In genomic region chr18:74198453-74198852, GRCh38 we compare ENCODE assay signal across 21 cellular contexts.
"Had no signal": no experiment of that assay in that cellular context is flagged by ENCODE, and none has a peak within 500 bp of the region (broad histone marks: within the 10 kb centered on the region; RNA-seq: fewer than 3 reads in every experiment).

No MANE protein-coding gene starts in this region.

- H3K9me3 ChIP-seq: adrenal gland, breast epithelium, esophagus muscularis mucosa, gastroesophageal sphincter, heart right ventricle, prostate gland, right atrium auricular region had no signal

- DNase-seq: activated B cell treated with CpG ODN at 0.5 μM for 24 hours; activated CD4-positive, alpha-beta memory T cell treated with anti-CD3 and anti-CD28 coated beads for 36 hours; activated CD4-positive, alpha-beta T cell treated with anti-CD3 and anti-CD28 coated beads for 4 hours; activated gamma-delta T cell treated with Interleukin-2 at 50 U/mL for 16 hours; activated T-cell treated with anti-CD3 and anti-CD28 coated beads for 4 hours; adrenal gland; heart right ventricle; immature natural killer cell; stimulated activated CD4-positive, alpha-beta T cell treated with anti-CD3 and anti-CD28 coated beads, Interleukin-4, amount 100 ng/mL, for 1 hour had no signal

- H3K27ac Mint-ChIP-seq: activated CD4-positive, alpha-beta memory T cell treated with anti-CD3 and anti-CD28 coated beads for 36 hours; activated naive CD4-positive, alpha-beta T cell treated with anti-CD3 and anti-CD28 coated beads, Interleukin-2, amount 50 U/mL, for 72 hours; activated T-helper 1 cell treated with anti-CD3 and anti-CD28 coated beads, Interleukin-12 subunit alpha, Interleukin-12 subunit beta, Interleukin-2, Interleukin-4 antibody, amounts not matched to agents 30 ng/mL and 10 ng/mL and 1 ng/mL, durations not matched to agents 14 hours and 24 hours and 36 hours; stimulated activated memory B cell treated with anti-CD40 and anti-IgM and Interleukin-4, amounts not matched to agents 10 μg/mL and 1 μg/mL and 100 μg/mL, for 72 hours; T-helper 2 cell treated with Interferon-gamma antibody and Interleukin-4, amounts not matched to agents 5 μg/mL and 100 μg/mL, for 36 hours had no signal

- H3K4me3 Mint-ChIP-seq: activated B cell treated with CpG ODN at 0.5 μM for 24 hours; activated CD4-positive, alpha-beta memory T cell treated with anti-CD3 and anti-CD28 coated beads for 36 hours; activated T-helper 1 cell treated with anti-CD3 and anti-CD28 coated beads, Interleukin-12 subunit alpha, Interleukin-12 subunit beta, Interleukin-2, Interleukin-4 antibody, amounts not matched to agents 30 ng/mL and 10 ng/mL and 1 ng/mL, durations not matched to agents 14 hours and 24 hours and 36 hours; immature natural killer cell; neural crest cell; stimulated activated memory B cell treated with anti-CD40 and anti-IgM and Interleukin-4, amounts not matched to agents 10 μg/mL and 1 μg/mL and 100 μg/mL, for 72 hours; T-helper 2 cell treated with Interferon-gamma antibody and Interleukin-4, amounts not matched to agents 5 μg/mL and 100 μg/mL, for 36 hours had no signal

- H3K36me3 Mint-ChIP-seq: activated CD4-positive, alpha-beta memory T cell treated with anti-CD3 and anti-CD28 coated beads for 36 hours; activated naive CD4-positive, alpha-beta T cell treated with anti-CD3 and anti-CD28 coated beads, Interleukin-2, amount 50 U/mL, for 72 hours; immature natural killer cell; stimulated activated memory B cell treated with anti-CD40 and anti-IgM and Interleukin-4, amounts not matched to agents 10 μg/mL and 1 μg/mL and 100 μg/mL, for 72 hours had no signal

- H3K4me1 ChIP-seq: breast epithelium, prostate gland, right atrium auricular region had no signal

- ATAC-seq: activated naive CD4-positive, alpha-beta T cell treated with anti-CD3 and anti-CD28 coated beads, Interleukin-2, amount 50 U/mL, for 72 hours; gastroesophageal sphincter; heart right ventricle had no signal

- H3K4me3 ChIP-seq: adrenal gland, breast epithelium, coronary artery, esophagus muscularis mucosa, gastroesophageal sphincter, heart right ventricle, lung, prostate gland, right atrium auricular region had no signal

- H3K27me3 ChIP-seq: adrenal gland, breast epithelium, right atrium auricular region had no signal

- H3K27me3 Mint-ChIP-seq: activated CD4-positive, alpha-beta memory T cell treated with anti-CD3 and anti-CD28 coated beads for 36 hours; stimulated activated memory B cell treated with anti-CD40 and anti-IgM and Interleukin-4, amounts not matched to agents 10 μg/mL and 1 μg/mL and 100 μg/mL, for 72 hours had no signal

- H3K9me3 Mint-ChIP-seq: activated B cell treated with CpG ODN at 0.5 μM for 24 hours; activated CD4-positive, alpha-beta memory T cell treated with anti-CD3 and anti-CD28 coated beads for 36 hours; activated naive CD4-positive, alpha-beta T cell treated with anti-CD3 and anti-CD28 coated beads, Interleukin-2, amount 50 U/mL, for 72 hours; activated T-helper 1 cell treated with anti-CD3 and anti-CD28 coated beads, Interleukin-12 subunit alpha, Interleukin-12 subunit beta, Interleukin-2, Interleukin-4 antibody, amounts not matched to agents 30 ng/mL and 10 ng/mL and 1 ng/mL, durations not matched to agents 14 hours and 24 hours and 36 hours; immature natural killer cell; neural crest cell; stimulated activated memory B cell treated with anti-CD40 and anti-IgM and Interleukin-4, amounts not matched to agents 10 μg/mL and 1 μg/mL and 100 μg/mL, for 72 hours; T-helper 2 cell treated with Interferon-gamma antibody and Interleukin-4, amounts not matched to agents 5 μg/mL and 100 μg/mL, for 36 hours had no signal

- H3K36me3 ChIP-seq: adrenal gland, breast epithelium, esophagus muscularis mucosa, gastroesophageal sphincter, heart right ventricle, prostate gland, right atrium auricular region had no signal

- H3K27ac ChIP-seq: adrenal gland, breast epithelium, coronary artery, esophagus muscularis mucosa, gastroesophageal sphincter, heart right ventricle, prostate gland, right atrium auricular region had no signal
